10 cellular contexts compared by ENCODE assay signal in genomic region chr15:90192961-90193786, GRCh38. TPM values are rescaled to one million over a fixed set of nuclear protein-coding genes. Genes with fewer than 3 reads are reported as not detected.
DNase-seq lines count a peak whose midpoint lies in the region; ATAC-seq and TF ChIP-seq lines count a peak whose summit lies in the region.
"Had no signal": no experiment of that assay in that cellular context is flagged by ENCODE, and none has a peak within 500 bp of the region (broad histone marks: within the 10 kb centered on the region; RNA-seq: fewer than 3 reads in every experiment).

No MANE protein-coding gene starts in this region.

- H3K4me1 ChIP-seq in KMS-11 (ENCODE audit: low read depth, poor library complexity, severe bottlenecking), result peaks cover 75% of the 10 kb centered on the region

- H4K20me1 ChIP-seq in KMS-11 (ENCODE audit: insufficient read depth), result no peaks in the 10 kb centered on the region

- H3K9me3 Mint-ChIP-seq in stimulated activated memory B cell treated with anti-CD40 and anti-IgM and Interleukin-4, amounts not matched to agents 10 μg/mL and 1 μg/mL and 100 μg/mL, for 72 hours, result no peaks in the 10 kb centered on the region

- peak overlapping the region; percentile 96 for H3K27ac Mint-ChIP-seq in stimulated activated memory B cell treated with anti-CD40 and anti-IgM and Interleukin-4, amounts not matched to agents 10 μg/mL and 1 μg/mL and 100 μg/mL, for 72 hours

- H3K36me3 ChIP-seq in KMS-11 (ENCODE audit: insufficient read depth), result no peaks in the 10 kb centered on the region
- H3K36me3 ChIP-seq: cardiac muscle cell, SJSA1 had no signal

- peak overlapping the region; percentile 96 for H3K27ac ChIP-seq in KMS-11
- H3K27ac ChIP-seq: cardiac muscle cell, SJSA1 had no signal

- H3K27me3 Mint-ChIP-seq in stimulated activated memory B cell treated with anti-CD40 and anti-IgM and Interleukin-4, amounts not matched to agents 10 μg/mL and 1 μg/mL and 100 μg/mL, for 72 hours, result no peaks in the 10 kb centered on the region

- TF ChIP-seq CTCF in KMS-11 (conservative IDR thresholded peaks at IDR 0.05; ENCODE audit: low read depth, low read length), result no peak

- peak overlapping the region; percentile 98 for H3K4me2 ChIP-seq in KMS-11

- H3K36me3 Mint-ChIP-seq in stimulated activated memory B cell treated with anti-CD40 and anti-IgM and Interleukin-4, amounts not matched to agents 10 μg/mL and 1 μg/mL and 100 μg/mL, for 72 hours, result no peaks in the 10 kb centered on the region

- no peak overlapping the region for H2AFZ ChIP-seq in KMS-11 (ENCODE audit: low read depth)

- no peaks in the 10 kb centered on the region for H3K27me3 ChIP-seq in KMS-11 (ENCODE audit: insufficient read depth, low read depth)
- H3K27me3 ChIP-seq: cardiac muscle cell, SJSA1 had no signal

- intact Hi-C loops in left ventricle myocardium superior (cut with micrococcal nuclease), result no loop called here

- ATAC-seq in left ventricle myocardium superior (peak; percentile 47), GM19328 (IDR thresholded peaks at IDR 0.05; ENCODE audit: unreplicated experiment) (no peak), GM18498 (IDR thresholded peaks at IDR 0.05; ENCODE audit: unreplicated experiment) (no peak)
- ATAC-seq in stimulated activated memory B cell treated with anti-CD40 and anti-IgM and Interleukin-4, amounts not matched to agents 10 μg/mL and 1 μg/mL and 100 μg/mL, for 72 hours, result no peak

- H3K4me3 ChIP-seq in KMS-11 (IDR thresholded peaks at IDR 0.05; ENCODE audit: insufficient read depth, low read depth, low read length), result no peak overlapping the region
- H3K4me3 ChIP-seq: cardiac muscle cell, SJSA1 had no signal

- peak overlapping the region; percentile 83 for H3K4me3 Mint-ChIP-seq in stimulated activated memory B cell treated with anti-CD40 and anti-IgM and Interleukin-4, amounts not matched to agents 10 μg/mL and 1 μg/mL and 100 μg/mL, for 72 hours

- H3K79me2 ChIP-seq in KMS-11 (ENCODE audit: insufficient read depth, low read depth), result peaks cover 39% of the 10 kb centered on the region

- peaks cover 77% of the 10 kb centered on the region for H3K4me1 Mint-ChIP-seq in stimulated activated memory B cell treated with anti-CD40 and anti-IgM and Interleukin-4, amounts not matched to agents 10 μg/mL and 1 μg/mL and 100 μg/mL, for 72 hours

- H3K9ac ChIP-seq in KMS-11, result no peak overlapping the region

- DNase-seq in UCSD-AML1 (lab: John Stamatoyannopoulos, UW; ENCODE audit: unreplicated experiment), result peak; percentile 64
- no peak for DNase-seq in left ventricle myocardium superior
- no peak for DNase-seq in ecto neural progenitor cell (ENCODE audit: low spot score)
- no peak for DNase-seq in stimulated activated naive CD4-positive, alpha-beta T cell treated with Interleukin-2 at 50 U/mL for 16 hours (lab: John Stamatoyannopoulos, UW)

RNA-seq across cellular contexts. Expression of gene SEMA4B, which starts 8.0 kb away (rescaled TPM):
- 23.9 TPM for total RNA-seq in left ventricle myocardium superior

RNA-seq across cellular contexts. Expression of gene CIB1, which starts 40.6 kb away (rescaled TPM):
- total RNA-seq in left ventricle myocardium superior, result 71.7 TPM

RNA-seq across cellular contexts. Expression of gene GDPGP1, which starts 40.8 kb away (rescaled TPM):
- total RNA-seq in left ventricle myocardium superior, result 13.8 TPM

RNA-seq across cellular contexts. Expression of gene TTLL13, which starts 56.2 kb away (rescaled TPM):
- total RNA-seq in left ventricle myocardium superior, result 0.20 TPM
- total RNA-seq: SJSA1 had no signal
